ENCODE assay signal across 7 cellular contexts in the genomic region with DNA sequence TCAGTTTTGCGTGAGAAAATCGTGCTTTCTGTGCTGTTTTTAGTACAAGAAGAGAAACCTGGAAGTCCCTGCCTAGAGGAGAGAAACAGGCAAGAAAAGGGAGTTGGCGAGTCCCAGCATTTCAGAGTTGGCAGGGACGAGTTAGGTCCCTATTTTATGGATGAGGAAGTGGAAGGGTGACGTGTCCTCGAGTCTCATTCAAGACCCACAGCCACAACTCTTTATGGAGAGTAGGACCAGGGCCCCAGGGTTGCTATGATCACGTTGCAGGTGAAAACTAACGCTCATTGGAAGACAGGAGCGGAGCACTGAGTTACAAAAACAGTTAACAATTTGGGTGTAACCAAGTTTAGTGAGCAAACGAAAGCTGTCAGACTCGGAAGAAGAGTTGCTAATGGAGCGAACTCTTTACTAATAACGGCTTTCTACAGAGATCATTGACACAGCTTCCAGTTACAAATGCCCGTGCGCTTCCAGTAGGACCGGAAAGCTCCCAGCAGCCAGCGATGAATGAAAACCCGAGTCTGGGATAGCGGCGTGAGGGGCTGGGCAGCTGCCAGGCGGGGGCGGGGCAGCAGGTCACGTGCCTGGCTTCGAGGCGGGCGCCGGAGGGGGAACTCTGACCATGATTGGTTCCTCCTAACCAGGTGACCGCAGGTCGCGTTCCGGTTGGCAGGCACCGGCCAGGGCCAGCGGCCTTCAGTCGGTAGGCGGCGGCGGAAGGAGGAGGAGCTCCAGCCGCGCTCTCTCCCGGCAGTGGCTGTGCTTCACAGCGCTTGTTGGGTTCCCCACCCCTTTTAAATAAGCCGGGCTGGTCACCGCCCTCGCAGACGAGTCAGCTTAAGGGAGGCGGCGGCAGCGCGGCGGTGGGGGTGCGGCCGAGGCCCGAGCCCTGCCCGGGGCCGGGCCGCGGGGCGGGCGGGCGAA. TPM values are rescaled to one million over a fixed set of nuclear protein-coding genes. Genes with fewer than 3 reads are reported as not detected.
A peak's percentile ranks its signal among the peaks of the same experiment; 100 is the strongest.
DNase-seq lines count a peak whose midpoint lies in the region; ATAC-seq and TF ChIP-seq lines count a peak whose summit lies in the region.

Gene CCNYL1 (plus strand): TSS at position 827 of the 927 bp plus-strand sequence. CDS start 257 bp downstream, outside the sequence.

- H3K4me1 ChIP-seq in hepatocyte (ENCODE audit: insufficient read depth): no peaks in the 10 kb centered on the region

- peak within 1 kb of the TSS; percentile 92 for H3K27ac ChIP-seq in hepatocyte

- H2AFZ ChIP-seq in hepatocyte: peak within 1 kb of the TSS; percentile 70

- no peaks in the 10 kb centered on the region for H3K9me3 ChIP-seq in hepatocyte (ENCODE audit: low read depth)

- peaks cover 34% of the 10 kb centered on the region for H3K79me2 ChIP-seq in hepatocyte

- DNase-seq in NCI-H1930 (lab: John Stamatoyannopoulos, UW): peak; percentile 94 to 96
- DNase-seq in T-helper 9 cell: peak; percentile 97
- peak; percentile 100 for DNase-seq in astrocyte of the spinal cord (ENCODE audit: low read depth, low spot score)
- peak; percentile 99 for DNase-seq in hepatocyte (ENCODE audit: low spot score)
- DNase-seq in renal cortical epithelial cell (ENCODE audit: low read depth): peak; percentile 96

- no peaks in the 10 kb centered on the region for H3K36me3 ChIP-seq in hepatocyte (replicated peaks; ENCODE audit: insufficient read depth, low read depth)

- no peaks in the 10 kb centered on the region for H3K27me3 ChIP-seq in hepatocyte

- ATAC-seq in GM18502 (IDR thresholded peaks at IDR 0.05; ENCODE audit: poor library complexity, unreplicated experiment) (peak; percentile 97), HG02970 (IDR thresholded peaks at IDR 0.05; ENCODE audit: low FRiP score, unreplicated experiment) (peak; percentile 97)

- H3K4me3 ChIP-seq in astrocyte of the spinal cord (ENCODE audit: low read depth, low read length): peak within 1 kb of the TSS; percentile 86
- peak within 1 kb of the TSS; percentile 73 for H3K4me3 ChIP-seq in hepatocyte

- peak within 1 kb of the TSS; percentile 84 for H3K4me2 ChIP-seq in hepatocyte

- TF ChIP-seq CTCF in astrocyte of the spinal cord (IDR thresholded peaks at IDR 0.05; ENCODE audit: low read depth, low read length) (peak; percentile 10), hepatocyte (IDR thresholded peaks at IDR 0.05; ENCODE audit: poor library complexity) (no peak)

- H4K20me1 ChIP-seq in hepatocyte (ENCODE audit: insufficient read depth, poor library complexity, severe bottlenecking): peaks cover 5% of the 10 kb centered on the region

- WGBS in hepatocyte (ENCODE audit: low lambda C conversion rate, missing lambda C conversion rate): under 1% methylated on average over 32 of the region's 60 CpGs

- in situ Hi-C loops in astrocyte of the spinal cord (cut with HindIII; ENCODE audit: low sequenced_read_pairs): no loop called here

- no peaks in the 10 kb centered on the region for H3K9me2 ChIP-seq in hepatocyte (replicated peaks; ENCODE audit: insufficient read depth)

RNA-seq across cellular contexts. Expression of gene CCNYL1, which starts in this region (rescaled TPM):
- total RNA-seq in hepatocyte (10.3 and 17.6 TPM in 2 replicates), renal cortical epithelial cell (16.8 and 22.8 TPM in 2 replicates)
- 12.0 and 13.7 TPM in 2 replicates for polyA plus RNA-seq in hepatocyte

Comparison
In these comparisons a context has a peak if more than half of its experiments do, and no peak if none do; other contexts are left out.
1. Peak in every context shown above with its lines: DNase-seq, ATAC-seq, H3K4me3 ChIP-seq and H3K27ac ChIP-seq.